In the genomic region with DNA sequence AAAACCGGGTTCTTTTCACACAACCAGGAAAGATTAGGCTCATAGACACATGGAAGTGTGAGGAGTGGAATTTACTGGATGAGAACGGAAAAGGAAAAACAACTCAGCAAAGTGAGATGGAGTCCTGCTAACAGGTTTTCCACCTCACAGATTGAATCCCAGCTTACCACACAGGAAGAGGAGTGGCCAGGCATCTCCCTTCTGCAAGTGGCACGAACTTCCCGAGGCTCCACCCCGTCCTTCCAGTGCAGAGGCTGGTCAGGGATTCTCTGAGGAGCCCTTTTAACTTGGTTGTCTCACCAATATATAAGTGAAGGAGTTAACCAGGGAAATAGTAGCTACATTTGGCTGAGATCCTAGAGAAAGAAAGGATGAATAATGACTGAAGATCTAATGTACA, we compare ENCODE assay signal across 25 cellular contexts.
DNase-seq lines count a peak whose midpoint lies in the region; ATAC-seq and TF ChIP-seq lines count a peak whose summit lies in the region.
"Had no signal": no experiment of that assay in that cellular context is flagged by ENCODE, and none has a peak within 500 bp of the region (broad histone marks: within the 10 kb centered on the region; RNA-seq: fewer than 3 reads in every experiment).

No MANE protein-coding gene starts in this region.

- no peaks in the 10 kb centered on the region for H3K9me3 ChIP-seq in CD8-positive, alpha-beta T cell (ENCODE audit: low read length)

- H3K36me3 Mint-ChIP-seq in T-helper 2 cell treated with Interferon-gamma antibody and Interleukin-4, amounts not matched to agents 5 μg/mL and 100 μg/mL, for 36 hours (ENCODE audit: low read depth) = peaks cover 56% of the 10 kb centered on the region
- peaks cover 49% of the 10 kb centered on the region for H3K36me3 Mint-ChIP-seq in activated T-helper 1 cell treated with anti-CD3 and anti-CD28 coated beads, Interleukin-12 subunit alpha, Interleukin-12 subunit beta, Interleukin-2, Interleukin-4 antibody, amounts not matched to agents 30 ng/mL and 10 ng/mL and 1 ng/mL, durations not matched to agents 14 hours and 24 hours and 36 hours (ENCODE audit: low read depth)
- peaks cover 48% of the 10 kb centered on the region for H3K36me3 Mint-ChIP-seq in CD8-positive, alpha-beta T cell
- H3K36me3 Mint-ChIP-seq in activated naive CD8-positive, alpha-beta T cell treated with anti-CD3 and anti-CD28 coated beads, Interleukin-2, amount 50 U/mL, for 24 hours (ENCODE audit: low read depth) = peaks cover 50% of the 10 kb centered on the region

- H3K36me3 ChIP-seq in CD8-positive, alpha-beta T cell (ENCODE audit: insufficient read depth, low read length) = peaks cover 11% of the 10 kb centered on the region

- peak overlapping the region; percentile 17 for H3K27ac Mint-ChIP-seq in T-helper 2 cell treated with Interferon-gamma antibody and Interleukin-4, amounts not matched to agents 5 μg/mL and 100 μg/mL, for 36 hours
- peak overlapping the region; percentile 15 for H3K27ac Mint-ChIP-seq in activated T-helper 1 cell treated with anti-CD3 and anti-CD28 coated beads, Interleukin-12 subunit alpha, Interleukin-12 subunit beta, Interleukin-2, Interleukin-4 antibody, amounts not matched to agents 30 ng/mL and 10 ng/mL and 1 ng/mL, durations not matched to agents 14 hours and 24 hours and 36 hours
- H3K27ac Mint-ChIP-seq in CD8-positive, alpha-beta T cell = no peak overlapping the region
- H3K27ac Mint-ChIP-seq in activated naive CD8-positive, alpha-beta T cell treated with anti-CD3 and anti-CD28 coated beads, Interleukin-2, amount 50 U/mL, for 24 hours = no peak overlapping the region
- H3K27ac Mint-ChIP-seq: IgD-negative memory B cell had no signal

- H3K4me3 ChIP-seq in CD8-positive, alpha-beta T cell (ENCODE audit: low read depth, low read length) = no peak overlapping the region

- no peak for ATAC-seq in GM21786 (IDR thresholded peaks at IDR 0.05; ENCODE audit: unreplicated experiment)
- ATAC-seq in CD8-positive, alpha-beta T cell = no peak
- no peak for ATAC-seq in activated naive CD8-positive, alpha-beta T cell treated with anti-CD3 and anti-CD28 coated beads, Interleukin-2, amount 50 U/mL, for 24 hours
- ATAC-seq: HCT116, Right ventricle myocardium inferior had no signal

- DNase-seq in T-helper 2 cell treated with Interferon-gamma antibody and Interleukin-4, amounts not matched to agents 5 μg/mL and 100 μg/mL, for 36 hours (ENCODE audit: low spot score) = no peak
- DNase-seq in T-helper 2 cell = no peak
- no peak for DNase-seq in activated T-helper 1 cell treated with anti-CD3 and anti-CD28 coated beads, Interleukin-12 subunit alpha, Interleukin-12 subunit beta, Interleukin-2, Interleukin-4 antibody, amounts not matched to agents 30 ng/mL and 10 ng/mL and 1 ng/mL, durations not matched to agents 14 hours and 24 hours and 36 hours (ENCODE audit: low spot score)
- DNase-seq in iPS DF 4.7 (ENCODE audit: extremely low read depth, low spot score) = peak; percentile 22
- no peak for DNase-seq in retina
- no peak for DNase-seq in CD8-positive, alpha-beta T cell
- no peak for DNase-seq in activated naive CD8-positive, alpha-beta T cell treated with anti-CD3 and anti-CD28 coated beads, Interleukin-2, amount 50 U/mL, for 24 hours
- DNase-seq: C1 segment of cervical spinal cord; Calu3; CD8-positive, alpha-beta memory T cell; DMS153; Karpas-422; MV-4-11; NCI-H1417; NCI-H1694 treated with DMSO at 0.1 percent for 48 hours; NCI-H2081 treated with DMSO at 0.1 percent for 48 hours; NCI-H2171 treated with DMSO at 0.1 percent for 48 hours; NCI-H446; NCI-H526; OCI-M1 had no signal

- no peak overlapping the region for H3K4me3 Mint-ChIP-seq in T-helper 2 cell treated with Interferon-gamma antibody and Interleukin-4, amounts not matched to agents 5 μg/mL and 100 μg/mL, for 36 hours
- no peak overlapping the region for H3K4me3 Mint-ChIP-seq in activated T-helper 1 cell treated with anti-CD3 and anti-CD28 coated beads, Interleukin-12 subunit alpha, Interleukin-12 subunit beta, Interleukin-2, Interleukin-4 antibody, amounts not matched to agents 30 ng/mL and 10 ng/mL and 1 ng/mL, durations not matched to agents 14 hours and 24 hours and 36 hours
- no peak overlapping the region for H3K4me3 Mint-ChIP-seq in CD8-positive, alpha-beta T cell
- H3K4me3 Mint-ChIP-seq in activated naive CD8-positive, alpha-beta T cell treated with anti-CD3 and anti-CD28 coated beads, Interleukin-2, amount 50 U/mL, for 24 hours = no peak overlapping the region
- H3K4me3 Mint-ChIP-seq: CD8-positive, alpha-beta memory T cell; IgD-negative memory B cell had no signal

- H3K27me3 Mint-ChIP-seq in T-helper 2 cell treated with Interferon-gamma antibody and Interleukin-4, amounts not matched to agents 5 μg/mL and 100 μg/mL, for 36 hours (ENCODE audit: low read depth) = no peaks in the 10 kb centered on the region
- no peaks in the 10 kb centered on the region for H3K27me3 Mint-ChIP-seq in activated T-helper 1 cell treated with anti-CD3 and anti-CD28 coated beads, Interleukin-12 subunit alpha, Interleukin-12 subunit beta, Interleukin-2, Interleukin-4 antibody, amounts not matched to agents 30 ng/mL and 10 ng/mL and 1 ng/mL, durations not matched to agents 14 hours and 24 hours and 36 hours (ENCODE audit: insufficient read depth)
- H3K27me3 Mint-ChIP-seq in CD8-positive, alpha-beta T cell (ENCODE audit: low read depth) = no peaks in the 10 kb centered on the region
- H3K27me3 Mint-ChIP-seq in activated naive CD8-positive, alpha-beta T cell treated with anti-CD3 and anti-CD28 coated beads, Interleukin-2, amount 50 U/mL, for 24 hours = no peaks in the 10 kb centered on the region
- H3K27me3 Mint-ChIP-seq: CD8-positive, alpha-beta memory T cell; IgD-negative memory B cell had no signal

- peaks cover 10% of the 10 kb centered on the region for H3K4me1 Mint-ChIP-seq in T-helper 2 cell treated with Interferon-gamma antibody and Interleukin-4, amounts not matched to agents 5 μg/mL and 100 μg/mL, for 36 hours (ENCODE audit: low read depth)
- H3K4me1 Mint-ChIP-seq in activated T-helper 1 cell treated with anti-CD3 and anti-CD28 coated beads, Interleukin-12 subunit alpha, Interleukin-12 subunit beta, Interleukin-2, Interleukin-4 antibody, amounts not matched to agents 30 ng/mL and 10 ng/mL and 1 ng/mL, durations not matched to agents 14 hours and 24 hours and 36 hours (ENCODE audit: low read depth) = peaks cover 16% of the 10 kb centered on the region
- H3K4me1 Mint-ChIP-seq in CD8-positive, alpha-beta T cell (ENCODE audit: low read depth) = peaks cover 14% of the 10 kb centered on the region
- H3K4me1 Mint-ChIP-seq in activated naive CD8-positive, alpha-beta T cell treated with anti-CD3 and anti-CD28 coated beads, Interleukin-2, amount 50 U/mL, for 24 hours = peaks cover 12% of the 10 kb centered on the region

- TF ChIP-seq CTCF in CD8-positive, alpha-beta T cell (IDR thresholded peaks at IDR 0.05) = no peak

- peaks cover 11% of the 10 kb centered on the region for H3K4me1 ChIP-seq in CD8-positive, alpha-beta T cell (ENCODE audit: insufficient read depth, low read length)

- H3K27me3 ChIP-seq in CD8-positive, alpha-beta T cell (ENCODE audit: insufficient read depth, low read length) = no peaks in the 10 kb centered on the region

- intact Hi-C loops in activated T-helper 1 cell treated with anti-CD3 and anti-CD28 coated beads, Interleukin-12 subunit alpha, Interleukin-12 subunit beta, Interleukin-2, Interleukin-4 antibody, amounts not matched to agents 30 ng/mL and 10 ng/mL and 1 ng/mL, durations not matched to agents 14 hours and 24 hours and 36 hours (cut with micrococcal nuclease) = no loop called here
- intact Hi-C loops in CD8-positive, alpha-beta T cell (cut with DNase I, micrococcal nuclease) = no loop called here

- POLR2A ChIA-PET in CD8-positive, alpha-beta T cell (lab: Charles Lee) = interaction anchor here (0.5 to 0.6 kb wide), 2 partner anchors 13 to 231 kb away, joined by 3 to 5 read pairs; no protein-coding TSS in a partner anchor

- no peak overlapping the region for H3K27ac ChIP-seq in CD8-positive, alpha-beta T cell (ENCODE audit: low read depth, low read length)
- H3K27ac ChIP-seq: 22Rv1 had no signal

- CTCF ChIA-PET in CD8-positive, alpha-beta T cell (lab: Charles Lee) = interaction anchor here (1.0 to 1.5 kb wide), 3 partner anchors 9 to 14 kb away, joined by 3 read pairs; no protein-coding TSS in a partner anchor

- H3K9me3 Mint-ChIP-seq in T-helper 2 cell treated with Interferon-gamma antibody and Interleukin-4, amounts not matched to agents 5 μg/mL and 100 μg/mL, for 36 hours = peaks cover 12% of the 10 kb centered on the region
- H3K9me3 Mint-ChIP-seq in activated T-helper 1 cell treated with anti-CD3 and anti-CD28 coated beads, Interleukin-12 subunit alpha, Interleukin-12 subunit beta, Interleukin-2, Interleukin-4 antibody, amounts not matched to agents 30 ng/mL and 10 ng/mL and 1 ng/mL, durations not matched to agents 14 hours and 24 hours and 36 hours = peaks cover 20% of the 10 kb centered on the region
- peaks cover 5% of the 10 kb centered on the region for H3K9me3 Mint-ChIP-seq in CD8-positive, alpha-beta T cell
- peaks cover 5% of the 10 kb centered on the region for H3K9me3 Mint-ChIP-seq in activated naive CD8-positive, alpha-beta T cell treated with anti-CD3 and anti-CD28 coated beads, Interleukin-2, amount 50 U/mL, for 24 hours

Comparison
In these comparisons a context has a peak if more than half of its experiments do, and no peak if none do; other contexts are left out.
1. H3K27ac Mint-ChIP-seq: peak in T-helper 2 cell treated with Interferon-gamma antibody and Interleukin-4, amounts not matched to agents 5 μg/mL and 100 μg/mL, for 36 hours (single experiment) and activated T-helper 1 cell treated with anti-CD3 and anti-CD28 coated beads, Interleukin-12 subunit alpha, Interleukin-12 subunit beta, Interleukin-2, Interleukin-4 antibody, amounts not matched to agents 30 ng/mL and 10 ng/mL and 1 ng/mL, durations not matched to agents 14 hours and 24 hours and 36 hours (single experiment); none in CD8-positive, alpha-beta T cell (single experiment) and activated naive CD8-positive, alpha-beta T cell treated with anti-CD3 and anti-CD28 coated beads, Interleukin-2, amount 50 U/mL, for 24 hours (single experiment).